8 cellular contexts compared by ENCODE assay signal in genomic region chr17:1645207-1646171, GRCh38. TPM values are rescaled to one million over a fixed set of nuclear protein-coding genes. Genes with fewer than 3 reads are reported as not detected.
DNase-seq lines count a peak whose midpoint lies in the region; ATAC-seq and TF ChIP-seq lines count a peak whose summit lies in the region.

A gene with protein sequence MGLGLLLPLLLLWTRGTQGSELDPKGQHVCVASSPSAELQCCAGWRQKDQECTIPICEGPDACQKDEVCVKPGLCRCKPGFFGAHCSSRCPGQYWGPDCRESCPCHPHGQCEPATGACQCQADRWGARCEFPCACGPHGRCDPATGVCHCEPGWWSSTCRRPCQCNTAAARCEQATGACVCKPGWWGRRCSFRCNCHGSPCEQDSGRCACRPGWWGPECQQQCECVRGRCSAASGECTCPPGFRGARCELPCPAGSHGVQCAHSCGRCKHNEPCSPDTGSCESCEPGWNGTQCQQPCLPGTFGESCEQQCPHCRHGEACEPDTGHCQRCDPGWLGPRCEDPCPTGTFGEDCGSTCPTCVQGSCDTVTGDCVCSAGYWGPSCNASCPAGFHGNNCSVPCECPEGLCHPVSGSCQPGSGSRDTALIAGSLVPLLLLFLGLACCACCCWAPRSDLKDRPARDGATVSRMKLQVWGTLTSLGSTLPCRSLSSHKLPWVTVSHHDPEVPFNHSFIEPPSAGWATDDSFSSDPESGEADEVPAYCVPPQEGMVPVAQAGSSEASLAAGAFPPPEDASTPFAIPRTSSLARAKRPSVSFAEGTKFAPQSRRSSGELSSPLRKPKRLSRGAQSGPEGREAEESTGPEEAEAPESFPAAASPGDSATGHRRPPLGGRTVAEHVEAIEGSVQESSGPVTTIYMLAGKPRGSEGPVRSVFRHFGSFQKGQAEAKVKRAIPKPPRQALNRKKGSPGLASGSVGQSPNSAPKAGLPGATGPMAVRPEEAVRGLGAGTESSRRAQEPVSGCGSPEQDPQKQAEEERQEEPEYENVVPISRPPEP (minus strand): TSS chr17:1645732. CDS start chr17:1645697, 35 bp downstream.

- H3K9me2 ChIP-seq in HCT116 (ENCODE audit: insufficient read depth) (no peaks in the 10 kb centered on the region), OCI-LY7 (ENCODE audit: insufficient read depth, low read length) (no peaks in the 10 kb centered on the region)

- H3K27ac ChIP-seq in HCT116 (ENCODE audit: low read depth, low read length) (no peak within 1 kb of the TSS), angular gyrus (ENCODE audit: low read depth, low read length) (peak within 1 kb of the TSS; percentile 76), liver (ENCODE audit: low read depth in 1 of 2, low read length in 2 of 2) (peak within 1 kb of the TSS; percentile 69 to 72), subcutaneous abdominal adipose tissue (ENCODE audit: low read depth, low read length) (peak within 1 kb of the TSS; percentile 84), OCI-LY7 (ENCODE audit: low read depth, low read length, poor library complexity, severe bottlenecking) (no peak within 1 kb of the TSS)

- H3K4me1 ChIP-seq in HCT116 (ENCODE audit: control insufficient read depth in 1 of 2, insufficient read depth in 2 of 2, low read length in 2 of 2), result peaks cover 27 to 52% of the 10 kb centered on the region in 2 experiments
- H3K4me1 ChIP-seq in liver (ENCODE audit: control insufficient read depth in 4 of 4, insufficient read depth in 4 of 4, low read length in 3 of 4), result peaks cover 11 to 50% (median 26%) of the 10 kb centered on the region in 4 donors
- peaks cover 12 to 66% (median 55%) of the 10 kb centered on the region in 5 donors for H3K4me1 ChIP-seq in subcutaneous abdominal adipose tissue (ENCODE audit: control insufficient read depth in 5 of 5, insufficient read depth in 5 of 5, low read length in 5 of 5)
- H3K4me1 ChIP-seq in OCI-LY7 (ENCODE audit: insufficient read depth, low read length, poor library complexity, severe bottlenecking), result peaks cover 36% of the 10 kb centered on the region

- no peak for ATAC-seq in HCT116
- ATAC-seq in HG03139 (IDR thresholded peaks at IDR 0.05; ENCODE audit: unreplicated experiment), result no peak

- POLR2A ChIA-PET in HCT116 (lab: Charles Lee), result no interaction called here
- POLR2A ChIA-PET in OCI-LY7 (lab: Charles Lee), result no interaction called here

- H2AFZ ChIP-seq in HCT116 (ENCODE audit: low read depth, low read length, poor library complexity, severe bottlenecking) (no peak within 1 kb of the TSS), OCI-LY7 (ENCODE audit: low read length) (no peak within 1 kb of the TSS)

- intact Hi-C loops in HCT116 (cut with micrococcal nuclease), result loop anchor here (5.0 kb wide), 1 partner anchor 388 kb away; no protein-coding TSS in a partner anchor
- intact Hi-C loops in OCI-LY7 (cut with micrococcal nuclease; ENCODE audit: unreplicated experiment), result loop anchor here (5.0 kb wide), 1 partner anchor 73 kb away; no protein-coding TSS in a partner anchor

- H3K79me2 ChIP-seq in HCT116 (ENCODE audit: insufficient read depth, low read length), result no peaks in the 10 kb centered on the region
- no peaks in the 10 kb centered on the region for H3K79me2 ChIP-seq in OCI-LY7 (ENCODE audit: insufficient read depth, low read depth, low read length)

- TF ChIP-seq POLR2A in HCT116 (IDR thresholded peaks at IDR 0.05; ENCODE audit: borderline replicate concordance, extremely low read depth, insufficient read depth, insufficient read length), result no peak

- TF ChIP-seq RAD21 in HCT116 (IDR thresholded peaks at IDR 0.05; ENCODE audit: low read depth) (no peak), liver (IDR thresholded peaks at IDR 0.05) (no peak)

- TF ChIP-seq CTCF in HCT116 (IDR thresholded peaks at IDR 0.05 in 2 of 3, conservative IDR thresholded peaks at IDR 0.05 in 1 of 3; ENCODE audit: borderline replicate concordance in 1 of 3, insufficient read depth in 1 of 3, low read depth in 2 of 3, low read length in 2 of 3) (no peak), liver (IDR thresholded peaks at IDR 0.05; ENCODE audit: low read depth, low read length, missing input control) (no peak), OCI-LY7 (conservative IDR thresholded peaks at IDR 0.05; ENCODE audit: low read length) (no peak)

- H3K9ac ChIP-seq in HCT116 (ENCODE audit: low read length) (peak within 1 kb of the TSS; percentile 65; the same call in 1 of the 2 replicates), liver (ENCODE audit: low read depth in 1 of 2, low read length in 2 of 2) (peak within 1 kb of the TSS; percentile 12 to 42), subcutaneous abdominal adipose tissue (ENCODE audit: low read length in 5 of 5) (peak within 1 kb of the TSS; percentile 34 to 92 (median 75))

- H4K20me1 ChIP-seq in HCT116 (ENCODE audit: insufficient read depth), result no peaks in the 10 kb centered on the region
- H4K20me1 ChIP-seq in OCI-LY7 (ENCODE audit: insufficient read depth, low read length), result peaks cover 4% of the 10 kb centered on the region; the same call in 1 of the 2 replicates

- H3K4me2 ChIP-seq in HCT116 (ENCODE audit: low read length), result peak within 1 kb of the TSS; percentile 93
- no peak within 1 kb of the TSS for H3K4me2 ChIP-seq in OCI-LY7 (ENCODE audit: low read length)

- H3K9me3 ChIP-seq in HCT116 (ENCODE audit: control insufficient read depth in 1 of 2, insufficient read depth in 1 of 2, low read depth in 1 of 2, low read length in 2 of 2) (no peaks in the 10 kb centered on the region), liver (ENCODE audit: control insufficient read depth in 4 of 4, low read length in 3 of 4) (no peaks in the 10 kb centered on the region), subcutaneous abdominal adipose tissue (ENCODE audit: control insufficient read depth in 5 of 5, low read length in 5 of 5) (no peaks in the 10 kb centered on the region), OCI-LY7 (ENCODE audit: low read length) (no peaks in the 10 kb centered on the region)

- H3K36me3 ChIP-seq in HCT116 (ENCODE audit: control insufficient read depth in 1 of 2, insufficient read depth in 2 of 2, low read length in 2 of 2), result no peaks in the 10 kb centered on the region
- peaks cover under 1 to 8% (median 5%) of the 10 kb centered on the region in 4 donors for H3K36me3 ChIP-seq in liver (ENCODE audit: control insufficient read depth in 4 of 4, insufficient read depth in 3 of 4, low read depth in 1 of 4, low read length in 3 of 4)
- H3K36me3 ChIP-seq in subcutaneous abdominal adipose tissue (ENCODE audit: control insufficient read depth in 5 of 5, insufficient read depth in 5 of 5, low read length in 5 of 5), result peaks cover 0 to 27% (median 15%) of the 10 kb centered on the region in 5 donors
- H3K36me3 ChIP-seq in OCI-LY7 (ENCODE audit: insufficient read depth, low read length), result peaks cover 18% of the 10 kb centered on the region

- CTCF ChIA-PET in HCT116 (lab: Charles Lee) (interaction anchor here (1.4 kb wide), 2 partner anchors 15 to 16 kb away, joined by 3 to 5 read pairs; partner anchors contain the start of gene SLC43A2), OCI-LY7 (lab: Charles Lee; ENCODE audit: unreplicated experiment) (no interaction called here)

- RAD21 ChIA-PET in HCT116 (lab: Charles Lee; ENCODE audit: low non-redundant PET in 1 of 2, low total read pairs in 2 of 2, uncharacterized antibody in 2 of 2, unreplicated experiment in 2 of 2), result no interaction called here

- BruUV-seq in HCT116 (replicated peaks; lab: Mats Ljungman, UMichigan) (no TSS peak), OCI-LY7 (replicated peaks; lab: Mats Ljungman, UMichigan) (no TSS peak)

- H3K27me3 ChIP-seq in HCT116 (ENCODE audit: insufficient read depth, low read length) (no peaks in the 10 kb centered on the region), liver (ENCODE audit: control insufficient read depth in 4 of 4, insufficient read depth in 4 of 4, low read length in 3 of 4) (no peaks in the 10 kb centered on the region), subcutaneous abdominal adipose tissue (ENCODE audit: control insufficient read depth in 5 of 5, insufficient read depth in 4 of 5, low read length in 5 of 5) (no peaks in the 10 kb centered on the region)

- DNase-seq in HCT116 (ENCODE audit: low read depth, low spot score) (no peak), GM03348 (ENCODE audit: low spot score) (no peak), A172 (ENCODE audit: low spot score) (no peak), OCI-LY7 (ENCODE audit: low spot score) (no peak)

- WGBS in liver, result 70% methylated on average over 25 of the region's 25 CpGs

- H3K4me3 ChIP-seq in HCT116 (replicated peaks in 1 of 2; ENCODE audit: low read depth in 1 of 2, low read length in 2 of 2) (no peak within 1 kb of the TSS), liver (ENCODE audit: low read depth in 1 of 3, low read length in 3 of 3) (peak within 1 kb of the TSS in 2 of 3 donors; percentile 23 to 42), subcutaneous abdominal adipose tissue (ENCODE audit: low read depth in 1 of 5, low read length in 5 of 5) (peak within 1 kb of the TSS; percentile 43 to 85 (median 70)), OCI-LY7 (ENCODE audit: low read depth, low read length, poor library complexity, severe bottlenecking) (no peak within 1 kb of the TSS)

TF ChIP-seq in HCT116, 20 proteins besides CTCF, POLR2A, EP300 and RAD21 (continues in another document):
- no peak for TF ChIP-seq SIN3A (IDR thresholded peaks at IDR 0.05; ENCODE audit: low read depth)
- TF ChIP-seq TCF7L2 (IDR thresholded peaks at IDR 0.05; ENCODE audit: borderline replicate concordance, extremely low read depth, insufficient read depth, insufficient read length), result no peak
- TF ChIP-seq ZFX (IDR thresholded peaks at IDR 0.05), result no peak
- TF ChIP-seq, protein P1, sequence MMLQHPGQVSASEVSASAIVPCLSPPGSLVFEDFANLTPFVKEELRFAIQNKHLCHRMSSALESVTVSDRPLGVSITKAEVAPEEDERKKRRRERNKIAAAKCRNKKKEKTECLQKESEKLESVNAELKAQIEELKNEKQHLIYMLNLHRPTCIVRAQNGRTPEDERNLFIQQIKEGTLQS (IDR thresholded peaks at IDR 0.05), result no peak
- no peak for TF ChIP-seq POLR2AphosphoS5 (IDR thresholded peaks at IDR 0.05; ENCODE audit: low read depth, low read length)

TF ChIP-seq in liver, 16 proteins besides CTCF, POLR2A, EP300 and RAD21 (continues in another document):
- TF ChIP-seq TAF1 (conservative IDR thresholded peaks at IDR 0.05) (no peak), JUND (IDR thresholded peaks at IDR 0.05) (no peak), HNF4A (conservative IDR thresholded peaks at IDR 0.05) (no peak), SP1 (IDR thresholded peaks at IDR 0.05) (no peak), YY1 (IDR thresholded peaks at IDR 0.05) (no peak), GABPA (IDR thresholded peaks at IDR 0.05 in 1 of 2, conservative IDR thresholded peaks at IDR 0.05 in 1 of 2) (no peak)
- TF ChIP-seq, protein P2, sequence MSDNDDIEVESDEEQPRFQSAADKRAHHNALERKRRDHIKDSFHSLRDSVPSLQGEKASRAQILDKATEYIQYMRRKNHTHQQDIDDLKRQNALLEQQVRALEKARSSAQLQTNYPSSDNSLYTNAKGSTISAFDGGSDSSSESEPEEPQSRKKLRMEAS (IDR thresholded peaks at IDR 0.05), result no peak

RNA-seq across cellular contexts. Expression of the gene that starts here (rescaled TPM):
- total RNA-seq in HCT116 (2021; ENCODE audit: unreplicated experiment) (2.2 TPM), liver (10 to 100 TPM; 10.9 to 11.9 TPM), OCI-LY7 (2022) (0.29 and 0.41 TPM in 2 replicates)
- 0.96 and 1.2 TPM in 2 replicates for polyA plus RNA-seq in HCT116 (2012)
- 1 to 10 TPM; 1.3 to 5.9 TPM for polyA plus RNA-seq in liver
- total RNA-seq in A172 (2014; rRNA removed; shearing (Covaris generic)), result 1.0 and 1.1 TPM in 2 replicates
- total RNA-seq in OCI-LY7 (2014; rRNA removed; shearing (Covaris generic)), result 0.19 and 0.31 TPM in 2 replicates

Comparison
In these comparisons a context has a peak if more than half of its experiments do, and no peak if none do; other contexts are left out.
1. H3K27ac ChIP-seq: peak in angular gyrus (single experiment), liver (2 of 2) and subcutaneous abdominal adipose tissue (single experiment); none in HCT116 (single experiment) and OCI-LY7 (single experiment).
2. H3K4me3 ChIP-seq: peak in liver (2 of 3) and subcutaneous abdominal adipose tissue (5 of 5); none in HCT116 (0 of 2) and OCI-LY7 (single experiment).
3. Peak in every context shown above with its lines, with median percentiles within 50 percentile points of each other: H3K9ac ChIP-seq.